ENCODE assay signal across 1 cellular context in genomic region chr7:152464312-152465117, GRCh38.
TF ChIP-seq lines count a peak whose summit lies in the region.

No MANE protein-coding gene starts in this region.

TF ChIP-seq in HEK293, 187 proteins besides CTCF, POLR2A, EP300 and RAD21 (continued from another document and continues in another):
- peak; percentile 76 for TF ChIP-seq KLF1 (tag by site-specific recombination; IDR thresholded peaks at IDR 0.05)
- peak; percentile 32; the same call in 1 of the 2 replicates for TF ChIP-seq ZBTB48 (tag by site-specific recombination; IDR thresholded peaks at IDR 0.05)
- TF ChIP-seq PRDM6 (tag by site-specific recombination; IDR thresholded peaks at IDR 0.05) = no peak
- TF ChIP-seq ZNF138 (tag by site-specific recombination; IDR thresholded peaks at IDR 0.05; ENCODE audit: borderline replicate concordance) = no peak
- TF ChIP-seq ZNF19 (tag by site-specific recombination; IDR thresholded peaks at IDR 0.05; ENCODE audit: low read depth) = no peak
- no peak for TF ChIP-seq ZNF585B (tag by site-specific recombination; IDR thresholded peaks at IDR 0.05)
- no peak for TF ChIP-seq ZNF280D (tag by site-specific recombination; IDR thresholded peaks at IDR 0.05)
- no peak for TF ChIP-seq ZNF776 (tag by site-specific recombination; IDR thresholded peaks at IDR 0.05; ENCODE audit: borderline replicate concordance)
- TF ChIP-seq ZNF596 (tag by site-specific recombination; IDR thresholded peaks at IDR 0.05) = no peak
- TF ChIP-seq ZNF837 (tag by site-specific recombination; IDR thresholded peaks at IDR 0.05) = no peak
- TF ChIP-seq PRDM10 (tag by site-specific recombination; IDR thresholded peaks at IDR 0.05) = 0 out of 2 replicates have a peak, but pooled peaks have one; percentile 52
- TF ChIP-seq ZNF354C (tag by site-specific recombination; IDR thresholded peaks at IDR 0.05; ENCODE audit: borderline replicate concordance, low read depth) = no peak
- no peak for TF ChIP-seq ZNF114 (tag by site-specific recombination; IDR thresholded peaks at IDR 0.05)
- no peak for TF ChIP-seq RBAK (tag by site-specific recombination; IDR thresholded peaks at IDR 0.05)
- no peak for TF ChIP-seq ZNF433 (tag by site-specific recombination; IDR thresholded peaks at IDR 0.05; ENCODE audit: low read depth)
- no peak for TF ChIP-seq ZNF48 (tag by site-specific recombination; IDR thresholded peaks at IDR 0.05)
- no peak for TF ChIP-seq ZNF623 (tag by site-specific recombination; IDR thresholded peaks at IDR 0.05)
- no peak for TF ChIP-seq ZNF157 (tag by site-specific recombination; IDR thresholded peaks at IDR 0.05)
- 0 out of 2 replicates have a peak, but pooled peaks have one; percentile 28 for TF ChIP-seq MYNN (tag by site-specific recombination; IDR thresholded peaks at IDR 0.05; ENCODE audit: borderline replicate concordance)
- TF ChIP-seq GLI4 (tag by site-specific recombination; IDR thresholded peaks at IDR 0.05) = peak; percentile 58; the same call in 1 of the 2 replicates
- peak; percentile 86 for TF ChIP-seq REST (tag by site-specific recombination; IDR thresholded peaks at IDR 0.05)
- TF ChIP-seq ZNF843 (tag by site-specific recombination; IDR thresholded peaks at IDR 0.05) = no peak
- TF ChIP-seq ZNF549 (tag by site-specific recombination; IDR thresholded peaks at IDR 0.05) = 0 out of 2 replicates have a peak, but pooled peaks have one; percentile 15
- TF ChIP-seq ZBTB20 (tag by site-specific recombination; IDR thresholded peaks at IDR 0.05) = peak; percentile 86; the same call in 1 of the 2 replicates
- TF ChIP-seq ELK4 (IDR thresholded peaks at IDR 0.05; ENCODE audit: borderline replicate concordance, low read depth, low read length) = no peak; the same call in 1 of the 2 replicates
- peak; percentile 29; the same call in 1 of the 2 replicates for TF ChIP-seq ZBTB6 (tag by site-specific recombination; IDR thresholded peaks at IDR 0.05)
- TF ChIP-seq ZNF341 (tag by site-specific recombination; IDR thresholded peaks at IDR 0.05; ENCODE audit: low read depth) = no peak
- TF ChIP-seq ZNF404 (tag by site-specific recombination; IDR thresholded peaks at IDR 0.05) = no peak
- TF ChIP-seq SP3 (tag by site-specific recombination; IDR thresholded peaks at IDR 0.05) = no peak
- no peak for TF ChIP-seq ZNF248 (tag by site-specific recombination; IDR thresholded peaks at IDR 0.05)
- TF ChIP-seq ZNF513 (tag by site-specific recombination; IDR thresholded peaks at IDR 0.05) = peak; percentile 71; the same call in 1 of the 2 replicates
- peak; percentile 3; the same call in 1 of the 2 replicates for TF ChIP-seq ZBTB44 (tag by site-specific recombination; IDR thresholded peaks at IDR 0.05)
- TF ChIP-seq ZFP3 (tag by site-specific recombination; IDR thresholded peaks at IDR 0.05; ENCODE audit: low read depth) = no peak
- no peak for TF ChIP-seq ZNF280C (tag by site-specific recombination; IDR thresholded peaks at IDR 0.05)
- TF ChIP-seq ZNF664 (tag by site-specific recombination; IDR thresholded peaks at IDR 0.05) = no peak
- TF ChIP-seq ZNF747 (tag by site-specific recombination; IDR thresholded peaks at IDR 0.05) = no peak
